ENCODE assay signal across 9 cellular contexts in genomic region chr16:11157143-11157542, GRCh38.
"Had no signal": no experiment of that assay in that cellular context is flagged by ENCODE, and none has a peak within 500 bp of the region (broad histone marks: within the 10 kb centered on the region; RNA-seq: fewer than 3 reads in every experiment).

No MANE protein-coding gene starts in this region.

- DNase-seq: activated CD4-positive, alpha-beta T cell treated with anti-CD3 and anti-CD28 coated beads, Interleukin-2, amount 50 U/mL, for 4 hours; activated CD4-positive, CD25-positive, alpha-beta regulatory T cell treated with anti-CD3 and anti-CD28 coated beads, Interleukin-2, amount 50 U/mL, for 72 hours; activated naive CD4-positive, alpha-beta T cell treated with anti-CD3 and anti-CD28 coated beads, Interleukin-2, amount 50 U/mL, for 16 hours; endodermal cell; erythroblast; hypothalamus; kidney glomerular epithelial cell had no signal

- H3K36me3 ChIP-seq: tibial nerve, vagina had no signal

- H3K9me3 Mint-ChIP-seq: endodermal cell had no signal

- H3K4me1 ChIP-seq: vagina had no signal

- H3K4me3 ChIP-seq: tibial nerve, vagina had no signal

- H3K27ac ChIP-seq: tibial nerve, vagina had no signal

- H3K27me3 ChIP-seq: tibial nerve, vagina had no signal

- H3K4me3 Mint-ChIP-seq: endodermal cell had no signal

- H3K27ac Mint-ChIP-seq: endodermal cell had no signal

- H3K9me3 ChIP-seq: tibial nerve, vagina had no signal
